In the genomic region with DNA sequence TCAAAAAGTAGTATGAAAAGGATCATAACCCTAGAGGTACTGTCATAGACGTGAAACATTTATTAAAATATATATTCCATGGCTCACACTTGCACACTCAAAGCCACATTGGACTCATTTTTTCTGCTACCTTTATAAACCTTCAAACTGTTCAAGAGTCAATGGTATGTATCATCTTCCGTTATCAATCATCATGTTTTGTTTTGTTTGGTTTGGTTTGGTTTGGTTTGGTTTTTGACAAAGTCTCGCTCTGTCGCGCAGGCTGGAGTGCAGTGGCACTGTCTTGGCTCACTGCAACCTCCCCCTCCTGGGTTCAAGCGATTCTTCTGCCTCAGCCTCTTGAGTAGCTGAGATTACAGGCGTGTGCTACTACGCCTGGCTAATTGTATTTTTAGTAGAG, we compare ENCODE assay signal across 9 cellular contexts. TPM values are rescaled to one million over a fixed set of nuclear protein-coding genes. Genes with fewer than 3 reads are reported as not detected.
DNase-seq lines count a peak whose midpoint lies in the region; TF ChIP-seq lines count a peak whose summit lies in the region.
"Had no signal": no experiment of that assay in that cellular context is flagged by ENCODE, and none has a peak within 500 bp of the region (broad histone marks: within the 10 kb centered on the region; RNA-seq: fewer than 3 reads in every experiment).

No MANE protein-coding gene starts in this region.

- H2AFZ ChIP-seq in OCI-LY1 (ENCODE audit: low read length) (no peak overlapping the region), neuron (ENCODE audit: low read depth, low read length) (no peak overlapping the region)

- H3K4me3 Mint-ChIP-seq in brain: peak overlapping the region; percentile 67 to 94 (median 92)

- H3K27me3 ChIP-seq in BLaER1 treated with 17β-estradiol and CSF1 and Interleukin-3, amounts not matched to agents 10 nM and 100 nM: no peaks in the 10 kb centered on the region
- H3K27me3 ChIP-seq in OCI-LY1 (ENCODE audit: insufficient read depth, low read length): no peaks in the 10 kb centered on the region
- no peaks in the 10 kb centered on the region for H3K27me3 ChIP-seq in neuron (ENCODE audit: insufficient read depth, low read length)

- peaks cover 7 to 51% (median 34%) of the 10 kb centered on the region in 11 experiments; a peak in 21 of 22 replicates for H3K36me3 ChIP-seq in BLaER1 treated with 17β-estradiol and CSF1 and Interleukin-3, amounts not matched to agents 10 nM and 100 nM
- H3K36me3 ChIP-seq in OCI-LY1 (ENCODE audit: insufficient read depth, low read length) (peaks cover 49% of the 10 kb centered on the region), neuron (ENCODE audit: insufficient read depth, low read length) (no peaks in the 10 kb centered on the region)

- H3F3A ChIP-seq in OCI-LY1 (ENCODE audit: insufficient read depth, low read length): no peaks in the 10 kb centered on the region

- peak overlapping the region in 2 of 5 experiments; percentile 54 to 70 for H3K27ac Mint-ChIP-seq in brain

- no peaks in the 10 kb centered on the region for H3K9me2 ChIP-seq in OCI-LY1 (ENCODE audit: low read depth, low read length)

- H3K4me2 ChIP-seq in BLaER1 treated with 17β-estradiol and CSF1 and Interleukin-3, amounts not matched to agents 10 nM and 100 nM: peak overlapping the region; percentile 77 to 100 (median 95)
- peak overlapping the region; percentile 95 for H3K4me2 ChIP-seq in OCI-LY1 (ENCODE audit: low read length)

- peaks cover 33 to 73% (median 59%) of the 10 kb centered on the region in 10 experiments for H3K4me1 ChIP-seq in BLaER1 treated with 17β-estradiol and CSF1 and Interleukin-3, amounts not matched to agents 10 nM and 100 nM
- H3K4me1 ChIP-seq in OCI-LY1 (ENCODE audit: insufficient read depth, low read length, severe bottlenecking) (peaks cover 61% of the 10 kb centered on the region), neuron (ENCODE audit: insufficient read depth, low read length) (peaks cover 10% of the 10 kb centered on the region)

- peaks cover 9% of the 10 kb centered on the region for H3K27me3 Mint-ChIP-seq in brain

- H3K4me3 ChIP-seq in BLaER1 treated with 17β-estradiol and CSF1 and Interleukin-3, amounts not matched to agents 10 nM and 100 nM: peak overlapping the region; percentile 72 to 99 (median 96); a peak in 19 of 20 replicates
- H3K4me3 ChIP-seq in OCI-LY1 (ENCODE audit: low read depth, low read length, poor library complexity, severe bottlenecking): peak overlapping the region; percentile 96
- peak overlapping the region; percentile 82 for H3K4me3 ChIP-seq in neuron (ENCODE audit: low read length)

- TF ChIP-seq CTCF in OCI-LY1 (IDR thresholded peaks at IDR 0.05; ENCODE audit: low read length) (no peak), brain (conservative IDR thresholded peaks at IDR 0.05) (no peak)

- no peaks in the 10 kb centered on the region for H3K9me3 ChIP-seq in BLaER1 treated with 17β-estradiol and CSF1 and Interleukin-3, amounts not matched to agents 10 nM and 100 nM (replicated peaks in 1 of 11)
- H3K9me3 ChIP-seq in OCI-LY1 (ENCODE audit: low read length): no peaks in the 10 kb centered on the region
- H3K9me3 ChIP-seq in neuron (ENCODE audit: low read length): peaks cover 3% of the 10 kb centered on the region

- peaks cover 64% of the 10 kb centered on the region for H3K79me2 ChIP-seq in OCI-LY1 (ENCODE audit: insufficient read depth, low read length)

- H4K20me1 ChIP-seq in BLaER1 treated with 17β-estradiol and CSF1 and Interleukin-3, amounts not matched to agents 10 nM and 100 nM: peaks cover 10 to 45% (median 32%) of the 10 kb centered on the region in 11 experiments; a peak in 19 of 22 replicates
- no peaks in the 10 kb centered on the region for H4K20me1 ChIP-seq in OCI-LY1 (ENCODE audit: insufficient read depth, low read length)

- peak overlapping the region; percentile 92 to 100 (median 99); a peak in 21 of 22 replicates for H3K9ac ChIP-seq in BLaER1 treated with 17β-estradiol and CSF1 and Interleukin-3, amounts not matched to agents 10 nM and 100 nM
- peak overlapping the region; percentile 77 for H3K9ac ChIP-seq in OCI-LY1 (ENCODE audit: low read length)

- H3K27ac ChIP-seq in BLaER1 treated with 17β-estradiol and CSF1 and Interleukin-3, amounts not matched to agents 10 nM and 100 nM: peak overlapping the region in 8 of 11 experiments; percentile 92 to 100 (median 98); a peak in 16 of 22 replicates
- H3K27ac ChIP-seq in OCI-LY1 (ENCODE audit: low read depth, low read length, poor library complexity, severe bottlenecking): peak overlapping the region; percentile 79

- peaks cover 15% of the 10 kb centered on the region for H3K36me3 Mint-ChIP-seq in brain

- H3K4me1 Mint-ChIP-seq in brain: peaks cover 50% of the 10 kb centered on the region

- DNase-seq in DMS53 treated with DMSO at 0.1 percent for 48 hours (lab: John Stamatoyannopoulos, UW; ENCODE audit: unreplicated experiment) (no peak), islet precursor cell (no peak), NCI-H748 treated with DMSO at 0.1 percent for 48 hours (lab: John Stamatoyannopoulos, UW) (no peak), NCI-H2081 treated with DMSO at 0.1 percent for 48 hours (lab: John Stamatoyannopoulos, UW) (no peak)
- DNase-seq: GOT3 had no signal

- peaks cover 0 to 2% (median 0%) of the 10 kb centered on the region in 5 experiments for H3K9me3 Mint-ChIP-seq in brain

RNA-seq across cellular contexts. Expression of gene IFNAR2, which starts 1.8 kb away (rescaled TPM):
- 8.8 TPM for polyA plus RNA-seq in brain (ENCODE audit: insufficient read depth, low read depth, low replicate concordance)

RNA-seq across cellular contexts. Expression of gene IL10RB, which starts 34.6 kb away (rescaled TPM):
- 24.5 TPM for polyA plus RNA-seq in brain (ENCODE audit: insufficient read depth, low read depth, low replicate concordance)
